ENCODE assay signal across 8 cellular contexts in genomic region chr1:3796215-3797193, GRCh38. TPM values are rescaled to one million over a fixed set of nuclear protein-coding genes. Genes with fewer than 3 reads are reported as not detected.
DNase-seq lines count a peak whose midpoint lies in the region; ATAC-seq and TF ChIP-seq lines count a peak whose summit lies in the region.

Gene LRRC47 (minus strand): TSS chr1:3796498. CDS start chr1:3796476, 22 bp downstream.

- TF ChIP-seq CTCF in CD8-positive, alpha-beta T cell (IDR thresholded peaks at IDR 0.05), result no peak

- peaks cover 15% of the 10 kb centered on the region for H3K27me3 Mint-ChIP-seq in CD8-positive, alpha-beta T cell (ENCODE audit: low read depth)

- peaks cover 22% of the 10 kb centered on the region for H3K36me3 Mint-ChIP-seq in CD8-positive, alpha-beta T cell

- H3K9me3 Mint-ChIP-seq in CD8-positive, alpha-beta T cell, result no peaks in the 10 kb centered on the region

- CTCF ChIA-PET in CD8-positive, alpha-beta T cell (lab: Charles Lee), result interaction anchor here (1.0 to 1.8 kb wide), 4 partner anchors 9 to 343 kb away, joined by 3 to 5 read pairs (median 4); no protein-coding TSS in a partner anchor
- CTCF ChIA-PET in activated CD8-positive, alpha-beta memory T cell treated with anti-CD3 and anti-CD28 coated beads for 36 hours (lab: Charles Lee), result interaction anchor here (0.8 to 1.9 kb wide), 3 partner anchors 9 to 21 kb away, joined by 3 to 9 read pairs (median 3); no protein-coding TSS in a partner anchor

- H3K4me3 ChIP-seq in CD8-positive, alpha-beta T cell (ENCODE audit: low read depth, low read length), result peak within 1 kb of the TSS; percentile 75

- ATAC-seq in CD8-positive, alpha-beta T cell, result peak; percentile 99
- peak; percentile 98 for ATAC-seq in GM19452 (IDR thresholded peaks at IDR 0.05; ENCODE audit: unreplicated experiment)
- ATAC-seq in HG03575 (IDR thresholded peaks at IDR 0.05; ENCODE audit: extremely low read depth, insufficient number of reproducible peaks, low FRiP score, unreplicated experiment), result peak; percentile 57

- peaks cover 44% of the 10 kb centered on the region for H3K4me1 Mint-ChIP-seq in CD8-positive, alpha-beta T cell (ENCODE audit: low read depth)

- POLR2A ChIA-PET in CD8-positive, alpha-beta T cell (lab: Charles Lee), result interaction anchor here (0.6 to 1.6 kb wide), 5 partner anchors 20 to 1910 kb away, joined by 3 to 6 read pairs (median 3); partner anchors contain the start of gene C1orf174
- POLR2A ChIA-PET in activated CD8-positive, alpha-beta memory T cell treated with anti-CD3 and anti-CD28 coated beads for 36 hours (lab: Charles Lee), result interaction anchor here (0.6 to 1.5 kb wide), 3 partner anchors 9 to 40 kb away, joined by 3 to 7 read pairs (median 3); no protein-coding TSS in a partner anchor

- H3K9me3 ChIP-seq in CD8-positive, alpha-beta T cell (ENCODE audit: low read length), result no peaks in the 10 kb centered on the region

- H3K27ac Mint-ChIP-seq in CD8-positive, alpha-beta T cell, result peak within 1 kb of the TSS; percentile 94

- intact Hi-C loops in CD8-positive, alpha-beta T cell (cut with DNase I, micrococcal nuclease), result loop anchor here (1.0 to 2.0 kb wide), 7 partner anchors 24 to 172 kb away; partner anchors contain the start of genes CEP104 (in 2 of the 2), DFFB (in 2 of the 2), SMIM1 (in 2 of the 2) and C1orf174 (in 1 of the 2)

- peaks cover 31% of the 10 kb centered on the region for H3K4me1 ChIP-seq in CD8-positive, alpha-beta T cell (ENCODE audit: insufficient read depth, low read length)

- H3K4me3 Mint-ChIP-seq in CD8-positive, alpha-beta T cell, result peak within 1 kb of the TSS; percentile 93

- no peaks in the 10 kb centered on the region for H3K27me3 ChIP-seq in CD8-positive, alpha-beta T cell (ENCODE audit: insufficient read depth, low read length)

- H3K36me3 ChIP-seq in CD8-positive, alpha-beta T cell (ENCODE audit: insufficient read depth, low read length), result no peaks in the 10 kb centered on the region

- peak; percentile 86 to 95 (median 95) for DNase-seq in CD8-positive, alpha-beta T cell
- DNase-seq in NOMO-1 treated with DMSO at 0.1 percent for 48 hours (lab: John Stamatoyannopoulos, UW; ENCODE audit: unreplicated experiment) (peak; percentile 87), medulla oblongata (ENCODE audit: extremely low spot score) (peak; percentile 96)
- peak; percentile 90 for DNase-seq in effector CD8-positive, alpha-beta T cell (lab: John Stamatoyannopoulos, UW)
- peak; percentile 84 to 91 (median 90) for DNase-seq in stimulated activated CD4-positive, alpha-beta T cell treated with anti-CD3 and anti-CD28 coated beads, TNF-alpha, amount 100 ng/mL, for 48 hours (ENCODE audit: low read depth in 3 of 3)

- peak within 1 kb of the TSS; percentile 62 for H3K27ac ChIP-seq in CD8-positive, alpha-beta T cell (ENCODE audit: low read depth, low read length)

RNA-seq across cellular contexts. Expression of gene LRRC47, which starts in this region (rescaled TPM):
- 10 to 100 TPM; 31.8 to 36.3 TPM for total RNA-seq in CD8-positive, alpha-beta T cell
- total RNA-seq in activated CD8-positive, alpha-beta memory T cell treated with anti-CD3 and anti-CD28 coated beads for 36 hours, result 10 to 100 TPM; 43.0 to 45.6 TPM

Comparison
In these comparisons a context has a peak if more than half of its experiments do, and no peak if none do; other contexts are left out.
1. Peak in every context shown above with its lines: DNase-seq, ATAC-seq, H3K4me3 ChIP-seq and H3K27ac ChIP-seq.